ENCODE assay signal across 22 cellular contexts in genomic region chr17:45971698-45972141, GRCh38. TPM values are rescaled to one million over a fixed set of nuclear protein-coding genes. Genes with fewer than 3 reads are reported as not detected.
DNase-seq lines count a peak whose midpoint lies in the region; ATAC-seq and TF ChIP-seq lines count a peak whose summit lies in the region.
"Had no signal": no experiment of that assay in that cellular context is flagged by ENCODE, and none has a peak within 500 bp of the region (broad histone marks: within the 10 kb centered on the region; RNA-seq: fewer than 3 reads in every experiment).

No MANE protein-coding gene starts in this region.

- H3K4me1 ChIP-seq in OCI-LY7 (ENCODE audit: insufficient read depth, low read length, poor library complexity, severe bottlenecking) = no peaks in the 10 kb centered on the region
- H3K4me1 ChIP-seq: body of pancreas, tibial artery had no signal

- no peak overlapping the region for H3K27ac ChIP-seq in OCI-LY7 (ENCODE audit: low read depth, low read length, poor library complexity, severe bottlenecking)
- H3K27ac ChIP-seq: body of pancreas, tibial artery had no signal

- H2AFZ ChIP-seq in OCI-LY7 (ENCODE audit: low read length) = no peak overlapping the region

- in situ Hi-C loops in GM13977 (cut with MboI; ENCODE audit: low pct_unique_long_range_greater_than_20kb, low sequenced_read_pairs, unreplicated experiment) = no loop called here

- no peak overlapping the region for H3K4me3 ChIP-seq in OCI-LY7 (ENCODE audit: low read depth, low read length, poor library complexity, severe bottlenecking)
- H3K4me3 ChIP-seq: body of pancreas, tibial artery had no signal

- H3K9me3 ChIP-seq in OCI-LY7 (ENCODE audit: low read length) = no peaks in the 10 kb centered on the region
- H3K9me3 ChIP-seq: body of pancreas, tibial artery had no signal

- H3K4me2 ChIP-seq in OCI-LY7 (ENCODE audit: low read length) = no peak overlapping the region

- DNase-seq in GM13977 (ENCODE audit: low spot score) = no peak
- no peak for DNase-seq in OCI-LY7 (ENCODE audit: low spot score)
- peak; percentile 77 for DNase-seq in iPS-NIHi11 (ENCODE audit: low spot score)
- no peak for DNase-seq in COLO829 (ENCODE audit: low spot score)
- DNase-seq in NCI-H1436 (lab: John Stamatoyannopoulos, UW) = no peak
- DNase-seq: activated gamma-delta T cell; body of pancreas; CD8-positive, alpha-beta memory T cell; effector memory CD4-positive, alpha-beta T cell; foreskin melanocyte; KBM-7; NCI-H1436 treated with DMSO at 0.1 percent for 48 hours; NCI-H510A treated with DMSO at 0.1 percent for 48 hours; SIG-M5; stimulated activated naive CD8-positive, alpha-beta T cell treated with anti-CD3 and anti-CD28 coated beads, Interleukin-15, amount 100 ng/mL, for 72 hours; T-helper 1 cell; tibial artery had no signal

- no peak for ATAC-seq in HG02623 (IDR thresholded peaks at IDR 0.05; ENCODE audit: unreplicated experiment)
- ATAC-seq in HG03039 (IDR thresholded peaks at IDR 0.05; ENCODE audit: unreplicated experiment) = no peak
- ATAC-seq: body of pancreas; esophagus mucosa; Panc1; stimulated activated naive CD8-positive, alpha-beta T cell treated with anti-CD3 and anti-CD28 coated beads, Interleukin-15, amount 100 ng/mL, for 72 hours had no signal

- no peaks in the 10 kb centered on the region for H3K9me2 ChIP-seq in OCI-LY7 (ENCODE audit: insufficient read depth, low read length)

- no peaks in the 10 kb centered on the region for H3K36me3 ChIP-seq in OCI-LY7 (ENCODE audit: insufficient read depth, low read length)
- H3K36me3 ChIP-seq: tibial artery had no signal

- TF ChIP-seq CTCF in GM13977 (IDR thresholded peaks at IDR 0.05; ENCODE audit: extremely low read depth, insufficient read depth, missing control alignments) (peak; percentile 9), OCI-LY7 (conservative IDR thresholded peaks at IDR 0.05; ENCODE audit: low read length) (peak; percentile 39; the same call in 1 of the 2 replicates)

- POLR2A ChIA-PET in OCI-LY7 (lab: Charles Lee) = no interaction called here

- intact Hi-C loops in OCI-LY7 (cut with micrococcal nuclease; ENCODE audit: unreplicated experiment) = no loop called here

- H3K79me2 ChIP-seq in OCI-LY7 (ENCODE audit: insufficient read depth, low read depth, low read length) = no peaks in the 10 kb centered on the region

- no peaks in the 10 kb centered on the region; the same call in 1 of the 2 replicates for H4K20me1 ChIP-seq in OCI-LY7 (ENCODE audit: insufficient read depth, low read length)

- no TSS peak for BruUV-seq in OCI-LY7 (replicated peaks; lab: Mats Ljungman, UMichigan)

- CTCF ChIA-PET in OCI-LY7 (lab: Charles Lee; ENCODE audit: unreplicated experiment) = no interaction called here

RNA-seq across cellular contexts. Expression of gene STH, which starts 27.3 kb away (rescaled TPM):
- total RNA-seq in OCI-LY7 (2014; rRNA removed; shearing (Covaris generic)) = not detected in 2 replicates
- not detected in 2 replicates for total RNA-seq in OCI-LY7 (2022)
- total RNA-seq: body of pancreas; CD8-positive, alpha-beta memory T cell; esophagus mucosa; liver had no signal
